ENCODE assay signal across 8 cellular contexts in genomic region chr16:84922351-84923135, GRCh38.
DNase-seq lines count a peak whose midpoint lies in the region; ATAC-seq and TF ChIP-seq lines count a peak whose summit lies in the region.

No MANE protein-coding gene starts in this region.

- DNase-seq in NCI-H1092 treated with DMSO at 0.1 percent for 48 hours (lab: John Stamatoyannopoulos, UW) = peak; percentile 68
- peak; percentile 27 to 51 for DNase-seq in cardiac fibroblast (ENCODE audit: low read depth in 2 of 2)
- peak in 1 of 2 donors; percentile 58 for DNase-seq in left colon
- peak; percentile 82 for DNase-seq in sciatic nerve (ENCODE audit: low spot score)
- DNase-seq in stimulated activated CD4-positive, alpha-beta T cell treated with anti-CD3 and anti-CD28 coated beads, Interleukin-4, amount 100 ng/mL, for 4 hours = no peak
- no peak for DNase-seq in stimulated activated CD4-positive, alpha-beta T cell treated with anti-CD3 and anti-CD28 coated beads, Interleukin-4, amount 100 ng/mL, for 1 hour
- DNase-seq in germinal center (ENCODE audit: low spot score) = no peak

- intact Hi-C loops in left colon (cut with DNase I, micrococcal nuclease) (no loop called here), sciatic nerve (cut with DNase I) (no loop called here)

- ATAC-seq in left colon = peak; percentile 15
- ATAC-seq in sciatic nerve = peak; percentile 63
- no peak for ATAC-seq in HG03045 (IDR thresholded peaks at IDR 0.05; ENCODE audit: unreplicated experiment)

- no peak for TF ChIP-seq CTCF in cardiac fibroblast (IDR thresholded peaks at IDR 0.05; ENCODE audit: low read depth, low read length)

- H3K4me3 ChIP-seq in cardiac fibroblast (replicated peaks in 1 of 2; ENCODE audit: low read depth in 2 of 2, low read length in 2 of 2) = no peak overlapping the region

Comparison
In these comparisons a context has a peak if more than half of its experiments do, and no peak if none do; other contexts are left out.
1. DNase-seq: peak in NCI-H1092 treated with DMSO at 0.1 percent for 48 hours (single experiment), cardiac fibroblast (2 of 2) and sciatic nerve (single experiment); none in stimulated activated CD4-positive, alpha-beta T cell treated with anti-CD3 and anti-CD28 coated beads, Interleukin-4, amount 100 ng/mL, for 4 hours (0 of 2), stimulated activated CD4-positive, alpha-beta T cell treated with anti-CD3 and anti-CD28 coated beads, Interleukin-4, amount 100 ng/mL, for 1 hour (single experiment) and germinal center (single experiment).